Comparison of ENCODE assay signal across 1 cellular context in the genomic region with DNA sequence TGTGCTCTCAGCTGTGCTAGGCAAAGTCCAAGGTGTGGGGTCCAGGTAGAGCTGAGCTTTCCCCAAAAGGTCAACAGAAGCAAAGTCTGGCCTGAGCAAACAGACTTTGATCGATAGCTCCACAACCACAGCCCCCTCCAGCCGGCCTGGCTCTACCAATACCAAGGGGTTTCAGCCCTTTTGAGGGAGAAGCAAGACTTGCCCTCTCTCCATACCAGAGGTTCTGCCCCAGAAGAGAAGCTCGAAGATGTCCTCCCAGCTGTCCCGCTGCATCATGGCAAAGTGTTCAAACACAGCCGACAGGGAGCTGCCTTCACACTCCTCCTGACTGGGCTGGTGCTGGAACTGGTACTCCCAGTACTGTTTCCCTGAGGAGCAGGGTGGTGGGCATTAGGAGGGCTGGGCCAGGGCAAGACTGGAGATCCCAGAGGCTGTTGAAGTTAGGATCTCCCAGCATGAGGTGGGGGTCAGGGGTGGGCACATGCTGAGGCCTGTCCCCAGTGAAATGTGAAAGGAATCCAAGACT.
TF ChIP-seq lines count a peak whose summit lies in the region.

No MANE protein-coding gene starts in this region.

TF ChIP-seq in HepG2, 621 proteins besides CTCF, POLR2A, EP300 and RAD21 (continued from another document and continues in another):
- TF ChIP-seq ZNF101 (CRISPR knock-in tag; IDR thresholded peaks at IDR 0.05; ENCODE audit: borderline replicate concordance, low read depth) (no peak), ZC3H13 (CRISPR knock-in tag; IDR thresholded peaks at IDR 0.05) (0 out of 2 replicates have a peak, but pooled peaks have one; percentile 79), PITX1 (CRISPR knock-in tag; IDR thresholded peaks at IDR 0.05) (peak; percentile 95), ZNF318 (CRISPR knock-in tag; IDR thresholded peaks at IDR 0.05) (no peak), RNF219 (CRISPR knock-in tag; IDR thresholded peaks at IDR 0.05) (0 out of 2 replicates have a peak, but pooled peaks have one; percentile 60), ZNF468 (CRISPR knock-in tag; IDR thresholded peaks at IDR 0.05) (no peak), TBP (CRISPR knock-in tag; IDR thresholded peaks at IDR 0.05) (no peak), ZMAT3 (CRISPR knock-in tag; conservative IDR thresholded peaks at IDR 0.05) (peak; percentile 60; the same call in 1 of the 2 replicates), BCL3 (CRISPR knock-in tag; IDR thresholded peaks at IDR 0.05) (no peak), NAIF1 (CRISPR knock-in tag; IDR thresholded peaks at IDR 0.05; ENCODE audit: borderline replicate concordance) (no peak), NBN (conservative IDR thresholded peaks at IDR 0.05) (no peak), TAF1 (CRISPR knock-in tag; IDR thresholded peaks at IDR 0.05) (no peak; the same call in 1 of the 2 replicates), ZNF34 (CRISPR knock-in tag; IDR thresholded peaks at IDR 0.05; ENCODE audit: borderline replicate concordance) (no peak), CHCHD3 (CRISPR knock-in tag; IDR thresholded peaks at IDR 0.05) (no peak), RORA (CRISPR knock-in tag; IDR thresholded peaks at IDR 0.05) (no peak), SMAD1 (CRISPR knock-in tag; IDR thresholded peaks at IDR 0.05; ENCODE audit: borderline replicate concordance, low read depth) (no peak), ZNF382 (CRISPR knock-in tag; IDR thresholded peaks at IDR 0.05; ENCODE audit: borderline replicate concordance) (no peak), SIN3B (IDR thresholded peaks at IDR 0.05; ENCODE audit: low read length) (no peak), REST (IDR thresholded peaks at IDR 0.05; ENCODE audit: borderline replicate concordance in 1 of 2, low read depth in 1 of 2, low read length in 2 of 2) (peak in 1 of 2 experiments; percentile 54; a peak in 2 of 4 replicates), HNF1A (IDR thresholded peaks at IDR 0.05; ENCODE audit: low read depth) (peak; percentile 52), HNF1A (CRISPR knock-in tag; IDR thresholded peaks at IDR 0.05; ENCODE audit: borderline replicate concordance) (peak; percentile 82; the same call in 1 of the 2 replicates), AGO1 (IDR thresholded peaks at IDR 0.05; ENCODE audit: low read depth, low read length, poor library complexity, severe bottlenecking) (no peak), GPN1 (CRISPR knock-in tag; IDR thresholded peaks at IDR 0.05; ENCODE audit: borderline replicate concordance) (no peak), JDP2 (CRISPR knock-in tag; IDR thresholded peaks at IDR 0.05; ENCODE audit: borderline replicate concordance) (no peak; the same call in 1 of the 2 replicates), RARG (CRISPR knock-in tag; IDR thresholded peaks at IDR 0.05; ENCODE audit: low read depth) (no peak), ZNF674 (CRISPR knock-in tag; IDR thresholded peaks at IDR 0.05; ENCODE audit: low read depth) (no peak), MATR3 (CRISPR knock-in tag; IDR thresholded peaks at IDR 0.05) (no peak), LCORL (IDR thresholded peaks at IDR 0.05) (0 out of 2 replicates have a peak, but pooled peaks have one; percentile 19), LCORL (CRISPR knock-in tag; IDR thresholded peaks at IDR 0.05) (peak; percentile 98), ZNF556 (CRISPR knock-in tag; IDR thresholded peaks at IDR 0.05; ENCODE audit: borderline replicate concordance) (no peak; the same call in 1 of the 2 replicates), MXI1 (IDR thresholded peaks at IDR 0.05; ENCODE audit: borderline replicate concordance, low read depth, low read length) (no peak)
